Comparison of ENCODE assay signal across 11 cellular contexts in genomic region chr5:141319202-141319601, GRCh38. TPM values are rescaled to one million over a fixed set of nuclear protein-coding genes. Genes with fewer than 3 reads are reported as not detected.
DNase-seq lines count a peak whose midpoint lies in the region; ATAC-seq, FAIRE-seq and TF ChIP-seq lines count a peak whose summit lies in the region.
"Had no signal": no experiment of that assay in that cellular context is flagged by ENCODE, and none has a peak within 500 bp of the region (broad histone marks: within the 10 kb centered on the region; RNA-seq: fewer than 3 reads in every experiment).

No MANE protein-coding gene starts in this region.

- CTCF ChIA-PET in OCI-LY7 (lab: Charles Lee; ENCODE audit: unreplicated experiment) = interaction anchor here (1.0 to 2.0 kb wide), 3 partner anchors 18 to 71 kb away, joined by 3 to 5 read pairs (median 3); no protein-coding TSS in a partner anchor
- CTCF ChIA-PET in endothelial cell of umbilical vein (lab: Charles Lee) = interaction anchor here (0.7 to 2.4 kb wide), 5 partner anchors 10 to 245 kb away, joined by 3 to 12 read pairs (median 3); partner anchors contain the start of genes PCDHB14, PCDHB15 and PCDHGA12
- CTCF ChIA-PET in RWPE1 (lab: Yijun Ruan, JAX) = interaction anchor here (1.0 to 2.1 kb wide), 3 partner anchors 96 to 239 kb away, joined by 3 to 8 read pairs (median 3); partner anchors contain the start of gene PCDHB14

- peaks cover 51% of the 10 kb centered on the region for H3K9me3 ChIP-seq in OCI-LY7 (ENCODE audit: low read length)
- H3K9me3 ChIP-seq in endothelial cell of umbilical vein (replicated peaks; ENCODE audit: control insufficient read depth, insufficient read depth, low read length) = peaks cover 15% of the 10 kb centered on the region

- ATAC-seq in GM18909 (IDR thresholded peaks at IDR 0.05; ENCODE audit: poor library complexity, unreplicated experiment) = no peak
- no peak for ATAC-seq in GM18858 (IDR thresholded peaks at IDR 0.05; ENCODE audit: unreplicated experiment)

- H4K20me1 ChIP-seq in OCI-LY7 (ENCODE audit: insufficient read depth, low read length) (no peaks in the 10 kb centered on the region), endothelial cell of umbilical vein (replicated peaks; ENCODE audit: control insufficient read depth, extremely low read depth, insufficient read depth, low read length) (peaks cover 9% of the 10 kb centered on the region)

- TF ChIP-seq POLR2A in endothelial cell of umbilical vein (IDR thresholded peaks at IDR 0.05; ENCODE audit: low read depth, low read length) = no peak

- no peak for TF ChIP-seq CTCF in OCI-LY7 (conservative IDR thresholded peaks at IDR 0.05; ENCODE audit: low read length)
- TF ChIP-seq CTCF in endothelial cell of umbilical vein (IDR thresholded peaks at IDR 0.05; ENCODE audit: extremely low read depth in 1 of 2, insufficient read depth in 1 of 2, low read depth in 1 of 2, low read length in 2 of 2) = no peak
- no peak for TF ChIP-seq CTCF in progenitor cell of endocrine pancreas (IDR thresholded peaks at IDR 0.05; ENCODE audit: unreplicated experiment)
- TF ChIP-seq CTCF in RWPE1 (conservative IDR thresholded peaks at IDR 0.05; ENCODE audit: low read depth) = no peak

- H3K79me2 ChIP-seq in OCI-LY7 (ENCODE audit: insufficient read depth, low read depth, low read length) = peaks cover 69% of the 10 kb centered on the region
- H3K79me2 ChIP-seq in endothelial cell of umbilical vein (ENCODE audit: control insufficient read depth, insufficient read depth, low read length) = peaks cover 24% of the 10 kb centered on the region

- dilution Hi-C loops in endothelial cell of umbilical vein (cut with MboI; ENCODE audit: extremely low pct_ligation_motif_present, low sequenced_read_pairs) = no loop called here

- peaks cover 71% of the 10 kb centered on the region for H3K9me3 Mint-ChIP-seq in T-helper 1 cell treated with Interleukin-12 subunit alpha and Interleukin-12 subunit beta and Interleukin-4 antibody, amounts not matched to agents 30 μg/mL and 1 μg/mL, for 36 hours
- H3K9me3 Mint-ChIP-seq in progenitor cell of endocrine pancreas (ENCODE audit: low read depth) = peaks cover 53% of the 10 kb centered on the region

- BruUV-seq in OCI-LY7 (replicated peaks; lab: Mats Ljungman, UMichigan) (no TSS peak), endothelial cell of umbilical vein (replicated peaks; lab: Mats Ljungman, UMichigan) (no TSS peak)

- H3K27me3 Mint-ChIP-seq in T-helper 1 cell treated with Interleukin-12 subunit alpha and Interleukin-12 subunit beta and Interleukin-4 antibody, amounts not matched to agents 30 μg/mL and 1 μg/mL, for 36 hours (ENCODE audit: low read depth) = peaks cover 3% of the 10 kb centered on the region
- no peaks in the 10 kb centered on the region for H3K27me3 Mint-ChIP-seq in progenitor cell of endocrine pancreas

- H3K36me3 Mint-ChIP-seq in T-helper 1 cell treated with Interleukin-12 subunit alpha and Interleukin-12 subunit beta and Interleukin-4 antibody, amounts not matched to agents 30 μg/mL and 1 μg/mL, for 36 hours (ENCODE audit: low read depth) = peaks cover 55% of the 10 kb centered on the region
- H3K36me3 Mint-ChIP-seq in progenitor cell of endocrine pancreas (ENCODE audit: insufficient read depth) = peaks cover 64% of the 10 kb centered on the region

- H3K4me3 ChIP-seq in OCI-LY7 (ENCODE audit: low read depth, low read length, poor library complexity, severe bottlenecking) (peak overlapping the region; percentile 96), endothelial cell of umbilical vein (replicated peaks in 1 of 3; ENCODE audit: insufficient read depth in 1 of 3, low read depth in 1 of 3, low read length in 3 of 3) (no peak overlapping the region)

- H2AFZ ChIP-seq in OCI-LY7 (ENCODE audit: low read length) (no peak overlapping the region), endothelial cell of umbilical vein (ENCODE audit: low read depth, low read length) (no peak overlapping the region)

- no peaks in the 10 kb centered on the region for H3K9me2 ChIP-seq in OCI-LY7 (ENCODE audit: insufficient read depth, low read length)

- H3K27ac ChIP-seq in OCI-LY7 (ENCODE audit: low read depth, low read length, poor library complexity, severe bottlenecking) = no peak overlapping the region
- no peak overlapping the region for H3K27ac ChIP-seq in endothelial cell of umbilical vein (ENCODE audit: insufficient read depth, low read depth, low read length)
- H3K27ac ChIP-seq in RWPE1 = no peak overlapping the region

- intact Hi-C loops in OCI-LY7 (cut with micrococcal nuclease; ENCODE audit: unreplicated experiment) = no loop called here
- intact Hi-C loops in endothelial cell of umbilical vein (cut with micrococcal nuclease) = no loop called here

- H3K4me1 ChIP-seq in OCI-LY7 (ENCODE audit: insufficient read depth, low read length, poor library complexity, severe bottlenecking) (peaks cover 34% of the 10 kb centered on the region), endothelial cell of umbilical vein (ENCODE audit: control insufficient read depth, extremely low read depth, insufficient read depth, low read length) (no peaks in the 10 kb centered on the region)

- H3K27me3 ChIP-seq in endothelial cell of umbilical vein (ENCODE audit: control insufficient read depth in 2 of 2, insufficient read depth in 2 of 2, low read length in 2 of 2) = no peaks in the 10 kb centered on the region

- H3K4me2 ChIP-seq in OCI-LY7 (ENCODE audit: low read length) = peak overlapping the region; percentile 79
- peak overlapping the region; percentile 60 for H3K4me2 ChIP-seq in endothelial cell of umbilical vein (ENCODE audit: insufficient read depth, low read length)

- DNase-seq in T-helper 1 cell = no peak
- no peak for DNase-seq in OCI-LY7 (ENCODE audit: low spot score)
- no peak for DNase-seq in endothelial cell of umbilical vein (ENCODE audit: low read depth, low spot score)
- DNase-seq in progenitor cell of endocrine pancreas (ENCODE audit: low spot score, unreplicated experiment) = no peak
- DNase-seq in RWPE1 (ENCODE audit: low spot score) = no peak
- DNase-seq: NCI-H187; stimulated activated naive CD4-positive, alpha-beta T cell treated with Interleukin-2 at 50 U/mL for 16 hours had no signal

- H3K4me1 Mint-ChIP-seq in T-helper 1 cell treated with Interleukin-12 subunit alpha and Interleukin-12 subunit beta and Interleukin-4 antibody, amounts not matched to agents 30 μg/mL and 1 μg/mL, for 36 hours (ENCODE audit: low read depth) = peaks cover 21% of the 10 kb centered on the region
- no peaks in the 10 kb centered on the region for H3K4me1 Mint-ChIP-seq in progenitor cell of endocrine pancreas (ENCODE audit: low read depth)

- H3K4me3 Mint-ChIP-seq in T-helper 1 cell treated with Interleukin-12 subunit alpha and Interleukin-12 subunit beta and Interleukin-4 antibody, amounts not matched to agents 30 μg/mL and 1 μg/mL, for 36 hours = peak overlapping the region; percentile 100
- H3K4me3 Mint-ChIP-seq in progenitor cell of endocrine pancreas (ENCODE audit: low read depth) = peak overlapping the region; percentile 99

- peak overlapping the region; percentile 100 for H3K27ac Mint-ChIP-seq in T-helper 1 cell treated with Interleukin-12 subunit alpha and Interleukin-12 subunit beta and Interleukin-4 antibody, amounts not matched to agents 30 μg/mL and 1 μg/mL, for 36 hours
- peak overlapping the region; percentile 100 for H3K27ac Mint-ChIP-seq in progenitor cell of endocrine pancreas

- no peak overlapping the region for H3K9ac ChIP-seq in endothelial cell of umbilical vein (replicated peaks; ENCODE audit: extremely low read depth, insufficient read depth, low read length)

- no peaks in the 10 kb centered on the region for H3K9me1 ChIP-seq in endothelial cell of umbilical vein (replicated peaks; ENCODE audit: control insufficient read depth, extremely low read depth, insufficient read depth, low read length)

- H3K36me3 ChIP-seq in OCI-LY7 (ENCODE audit: insufficient read depth, low read length) (peaks cover 62% of the 10 kb centered on the region), endothelial cell of umbilical vein (ENCODE audit: control insufficient read depth in 2 of 2, extremely low read depth in 1 of 2, insufficient read depth in 2 of 2, low read length in 2 of 2) (peaks cover 0 to 11% of the 10 kb centered on the region in 2 experiments)

- no peak for FAIRE-seq in endothelial cell of umbilical vein (lab: Jason Lieb, UNC)

- POLR2A ChIA-PET in OCI-LY7 (lab: Charles Lee) (interaction anchor here (1.4 to 3.2 kb wide), 5 partner anchors 11 to 522 kb away, joined by 3 to 29 read pairs (median 3); partner anchors contain the start of gene PCDHGA1), endothelial cell of umbilical vein (lab: Charles Lee) (no interaction called here), RWPE1 (lab: Yijun Ruan, JAX; ENCODE audit: low non-redundant PET) (no interaction called here)

RNA-seq across cellular contexts. Expression of gene TAF7, which starts 1.4 kb away (rescaled TPM):
- total RNA-seq in OCI-LY7 (2014; rRNA removed; shearing (Covaris generic)) = 115 and 126 TPM in 2 replicates
- 103 and 113 TPM in 2 replicates for total RNA-seq in OCI-LY7 (2022)
- total RNA-seq in endothelial cell of umbilical vein = 55.0 and 62.0 TPM in 2 replicates
- polyA plus RNA-seq in endothelial cell of umbilical vein = 14.2 and 21.8 TPM in 2 replicates
- polyA plus RNA-seq in endothelial cell of umbilical vein (2011; cell fraction: cytosol; rRNA removed) = 28.2 and 29.1 TPM in 2 replicates
- polyA plus RNA-seq in endothelial cell of umbilical vein (2011; cell fraction: nucleus; rRNA removed) = 19.8 and 26.4 TPM in 2 replicates
- polyA plus RNA-seq in endothelial cell of umbilical vein (2012) = 62.4 and 78.7 TPM in 2 replicates
- polyA minus RNA-seq in endothelial cell of umbilical vein = 30.5 and 32.1 TPM in 2 replicates
- polyA minus RNA-seq in endothelial cell of umbilical vein (2011; cell fraction: cytosol; rRNA and poly(A)+ RNA removed) = 14.5 TPM
- 18.8 and 20.4 TPM in 2 replicates for polyA minus RNA-seq in endothelial cell of umbilical vein (2011; cell fraction: nucleus; rRNA and poly(A)+ RNA removed)
- total RNA-seq in progenitor cell of endocrine pancreas = 90.9 and 95.6 TPM in 2 replicates

RNA-seq across cellular contexts. Expression of gene PCDHGA1, which starts 11.1 kb away (rescaled TPM):
- 1.3 and 1.8 TPM in 2 replicates for total RNA-seq in OCI-LY7 (2014; rRNA removed; shearing (Covaris generic))
- total RNA-seq in OCI-LY7 (2022) (1.7 and 1.9 TPM in 2 replicates), endothelial cell of umbilical vein (0.22 and 0.30 TPM in 2 replicates), progenitor cell of endocrine pancreas (1.1 and 1.3 TPM in 2 replicates)
- polyA plus RNA-seq in endothelial cell of umbilical vein = 0.44 and 0.45 TPM in 2 replicates
- 0.10 and 0.17 TPM in 2 replicates for polyA plus RNA-seq in endothelial cell of umbilical vein (2011; cell fraction: cytosol; rRNA removed)
- 0.51 and 0.53 TPM in 2 replicates for polyA plus RNA-seq in endothelial cell of umbilical vein (2011; cell fraction: nucleus; rRNA removed)
- 0.19 and 0.35 TPM in 2 replicates for polyA plus RNA-seq in endothelial cell of umbilical vein (2012)
- polyA minus RNA-seq in endothelial cell of umbilical vein = 0.68 and 0.70 TPM in 2 replicates
- polyA minus RNA-seq in endothelial cell of umbilical vein (2011; cell fraction: cytosol; rRNA and poly(A)+ RNA removed) = not detected
- 0.53 and 0.63 TPM in 2 replicates for polyA minus RNA-seq in endothelial cell of umbilical vein (2011; cell fraction: nucleus; rRNA and poly(A)+ RNA removed)

RNA-seq across cellular contexts. Expression of gene SLC25A2, which starts 15.4 kb away (rescaled TPM):
- 0.16 and 0.95 TPM in 2 replicates for total RNA-seq in OCI-LY7 (2014; rRNA removed; shearing (Covaris generic))
- 0.70 and 1.6 TPM in 2 replicates for total RNA-seq in OCI-LY7 (2022)
- total RNA-seq in endothelial cell of umbilical vein = 0.39 and 0.46 TPM in 2 replicates
- polyA plus RNA-seq in endothelial cell of umbilical vein = not detected in 2 replicates
- not detected in 2 replicates for polyA plus RNA-seq in endothelial cell of umbilical vein (2011; cell fraction: cytosol; rRNA removed)
- polyA plus RNA-seq in endothelial cell of umbilical vein (2011; cell fraction: nucleus; rRNA removed) = 0.34 and 0.38 TPM in 2 replicates
- polyA plus RNA-seq in endothelial cell of umbilical vein (2012) = not detected in 2 replicates
- 0.19 and 0.42 TPM in 2 replicates for polyA minus RNA-seq in endothelial cell of umbilical vein
- polyA minus RNA-seq in endothelial cell of umbilical vein (2011; cell fraction: cytosol; rRNA and poly(A)+ RNA removed) = not detected
- 2.2 and 2.8 TPM in 2 replicates for polyA minus RNA-seq in endothelial cell of umbilical vein (2011; cell fraction: nucleus; rRNA and poly(A)+ RNA removed)
- total RNA-seq in progenitor cell of endocrine pancreas = 1.1 and 1.2 TPM in 2 replicates
- total RNA-seq: A172 had no signal

RNA-seq across cellular contexts. Expression of gene PCDHGA2, which starts 19.4 kb away (rescaled TPM):
- 0.19 and 0.51 TPM in 2 replicates for total RNA-seq in OCI-LY7 (2014; rRNA removed; shearing (Covaris generic))
- total RNA-seq in OCI-LY7 (2022) = 0.74 and 1.1 TPM in 2 replicates
- 0.58 and 1.2 TPM in 2 replicates for total RNA-seq in endothelial cell of umbilical vein
- polyA plus RNA-seq in endothelial cell of umbilical vein = 1.9 and 2.0 TPM in 2 replicates
- 0.66 and 0.87 TPM in 2 replicates for polyA plus RNA-seq in endothelial cell of umbilical vein (2011; cell fraction: cytosol; rRNA removed)
- 1.4 and 1.7 TPM in 2 replicates for polyA plus RNA-seq in endothelial cell of umbilical vein (2011; cell fraction: nucleus; rRNA removed)
- polyA plus RNA-seq in endothelial cell of umbilical vein (2012) = 0.56 and 0.66 TPM in 2 replicates
- 3.1 and 4.0 TPM in 2 replicates for polyA minus RNA-seq in endothelial cell of umbilical vein
- not detected for polyA minus RNA-seq in endothelial cell of umbilical vein (2011; cell fraction: cytosol; rRNA and poly(A)+ RNA removed)
- 2.0 and 2.4 TPM in 2 replicates for polyA minus RNA-seq in endothelial cell of umbilical vein (2011; cell fraction: nucleus; rRNA and poly(A)+ RNA removed)
- total RNA-seq in progenitor cell of endocrine pancreas = 0.72 and 1.1 TPM in 2 replicates

RNA-seq across cellular contexts. Expression of gene PCDHGA3, which starts 24.4 kb away (rescaled TPM):
- 0.21 and 0.25 TPM in 2 replicates for total RNA-seq in OCI-LY7 (2014; rRNA removed; shearing (Covaris generic))
- 0.36 and 0.65 TPM in 2 replicates for total RNA-seq in OCI-LY7 (2022)
- total RNA-seq in endothelial cell of umbilical vein = 1.1 and 1.2 TPM in 2 replicates
- polyA plus RNA-seq in endothelial cell of umbilical vein = 0.88 and 1.2 TPM in 2 replicates
- 0.52 and 0.55 TPM in 2 replicates for polyA plus RNA-seq in endothelial cell of umbilical vein (2011; cell fraction: cytosol; rRNA removed)
- 1.3 and 1.4 TPM in 2 replicates for polyA plus RNA-seq in endothelial cell of umbilical vein (2011; cell fraction: nucleus; rRNA removed)
- 0.48 and 0.50 TPM in 2 replicates for polyA plus RNA-seq in endothelial cell of umbilical vein (2012)
- 0.75 and 1.6 TPM in 2 replicates for polyA minus RNA-seq in endothelial cell of umbilical vein
- polyA minus RNA-seq in endothelial cell of umbilical vein (2011; cell fraction: cytosol; rRNA and poly(A)+ RNA removed) = not detected
- polyA minus RNA-seq in endothelial cell of umbilical vein (2011; cell fraction: nucleus; rRNA and poly(A)+ RNA removed) = 2.2 and 4.4 TPM in 2 replicates
- 0.80 and 0.81 TPM in 2 replicates for total RNA-seq in progenitor cell of endocrine pancreas
- total RNA-seq: A172 had no signal
